1 cellular context compared by ENCODE assay signal in the genomic region with DNA sequence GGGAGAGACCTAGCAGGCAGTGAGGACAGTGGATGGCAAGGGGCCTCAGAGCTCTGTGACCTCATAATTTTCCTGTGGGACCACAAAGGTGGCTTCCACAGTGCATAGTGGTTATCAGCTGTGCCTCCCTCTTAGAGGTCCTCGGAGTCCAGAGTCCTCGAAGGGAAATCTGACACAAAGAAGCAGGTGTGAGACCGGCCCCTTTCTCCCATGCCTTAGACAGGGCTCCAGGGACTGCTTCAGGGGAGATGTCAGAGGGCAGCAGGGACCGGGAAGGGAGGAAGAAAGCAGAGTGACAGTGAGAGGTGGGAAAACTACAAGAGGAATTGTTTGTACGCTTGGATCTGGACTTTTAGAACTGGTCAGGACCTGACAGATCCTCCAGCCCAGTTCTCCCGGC.
TF ChIP-seq lines count a peak whose summit lies in the region.

No MANE protein-coding gene starts in this region.

TF ChIP-seq in H1, 55 proteins besides CTCF, POLR2A, EP300 and RAD21:
- no peak for TF ChIP-seq CBX8 (IDR thresholded peaks at IDR 0.05; ENCODE audit: borderline replicate concordance, low read depth, low read length)
- TF ChIP-seq BCL11A (IDR thresholded peaks at IDR 0.05; ENCODE audit: low read depth in 2 of 2, low read length in 2 of 2) = no peak
- TF ChIP-seq ASH2L (IDR thresholded peaks at IDR 0.05; ENCODE audit: low read length) = no peak
- TF ChIP-seq YY1 (IDR thresholded peaks at IDR 0.05; ENCODE audit: low read depth, low read length) = no peak
- no peak for TF ChIP-seq PHF8 (conservative IDR thresholded peaks at IDR 0.05; ENCODE audit: low read depth, low read length)
- no peak for TF ChIP-seq JUN (IDR thresholded peaks at IDR 0.05; ENCODE audit: low read depth, low read length)
- no peak for TF ChIP-seq TEAD4 (IDR thresholded peaks at IDR 0.05; ENCODE audit: low read depth, low read length)
- TF ChIP-seq, protein P1, sequence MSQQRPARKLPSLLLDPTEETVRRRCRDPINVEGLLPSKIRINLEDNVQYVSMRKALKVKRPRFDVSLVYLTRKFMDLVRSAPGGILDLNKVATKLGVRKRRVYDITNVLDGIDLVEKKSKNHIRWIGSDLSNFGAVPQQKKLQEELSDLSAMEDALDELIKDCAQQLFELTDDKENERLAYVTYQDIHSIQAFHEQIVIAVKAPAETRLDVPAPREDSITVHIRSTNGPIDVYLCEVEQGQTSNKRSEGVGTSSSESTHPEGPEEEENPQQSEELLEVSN (IDR thresholded peaks at IDR 0.05) = no peak
- no peak for TF ChIP-seq RXRA (IDR thresholded peaks at IDR 0.05; ENCODE audit: insufficient read depth, low read depth, low read length)
- TF ChIP-seq CHD7 (IDR thresholded peaks at IDR 0.05; ENCODE audit: insufficient replicate concordance, low read length) = no peak
- no peak for TF ChIP-seq SP2 (IDR thresholded peaks at IDR 0.05; ENCODE audit: low read length)
- no peak for TF ChIP-seq ZNF274 (IDR thresholded peaks at IDR 0.05; ENCODE audit: borderline replicate concordance, extremely low read depth, low read length)
- TF ChIP-seq FOSL1 (IDR thresholded peaks at IDR 0.05; ENCODE audit: insufficient read depth, low read depth, low read length) = no peak
